ENCODE assay signal across 8 cellular contexts in genomic region chr9:118426772-118427171, GRCh38.
"Had no signal": no experiment of that assay in that cellular context is flagged by ENCODE, and none has a peak within 500 bp of the region (broad histone marks: within the 10 kb centered on the region; RNA-seq: fewer than 3 reads in every experiment).

No MANE protein-coding gene starts in this region.

- DNase-seq: GDM1, GF-D8 had no signal

- H3K4me3 ChIP-seq: GM12878 had no signal

- FAIRE-seq: G401.6, GM12878, GM12891, GM12892, GM18507, GM19239 had no signal

- ATAC-seq: GM12878 had no signal
